26 cellular contexts compared by ENCODE assay signal in the genomic region with DNA sequence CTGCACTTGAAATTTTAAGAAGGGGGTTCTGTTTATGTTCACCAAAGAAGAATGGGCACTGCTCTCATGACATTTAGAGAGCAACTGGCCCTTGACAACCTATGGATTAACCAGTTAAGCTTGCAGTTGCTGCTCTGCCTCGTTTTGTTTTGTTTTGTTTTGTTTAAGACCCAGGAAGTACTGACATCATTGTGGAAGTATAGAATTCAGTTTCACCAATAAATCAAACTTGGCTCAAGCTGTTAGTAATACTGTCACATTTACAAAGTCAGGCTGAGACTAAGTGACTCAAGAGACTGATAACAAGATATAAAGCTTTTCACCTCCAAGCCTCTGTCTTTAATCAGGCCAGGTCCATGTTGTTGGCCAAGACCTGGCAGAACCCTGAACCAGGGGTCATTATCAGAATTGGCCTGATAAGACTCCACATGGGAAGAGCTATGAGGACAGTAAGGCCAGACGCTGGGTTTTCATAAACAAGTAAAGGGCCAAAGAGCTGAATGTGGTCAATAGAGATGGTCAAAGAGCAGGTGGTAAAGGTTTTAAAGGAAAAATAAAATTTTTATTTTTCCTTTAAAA.
DNase-seq lines count a peak whose midpoint lies in the region; ATAC-seq, FAIRE-seq and TF ChIP-seq lines count a peak whose summit lies in the region.
"Had no signal": no experiment of that assay in that cellular context is flagged by ENCODE, and none has a peak within 500 bp of the region (broad histone marks: within the 10 kb centered on the region; RNA-seq: fewer than 3 reads in every experiment).

No MANE protein-coding gene starts in this region.

- no peak overlapping the region for H3K23ac ChIP-seq in mesendoderm (ENCODE audit: low read length)

- no peaks in the 10 kb centered on the region for H3K79me1 ChIP-seq in mesendoderm (ENCODE audit: low read length)

- no peak for ATAC-seq in GM19328 (IDR thresholded peaks at IDR 0.05; ENCODE audit: unreplicated experiment)
- ATAC-seq: GM12878, HCT116, K562 had no signal

- H3K27ac ChIP-seq in HEK293 (ENCODE audit: extremely low read depth, low read depth, low read length) (no peak overlapping the region), mesendoderm (ENCODE audit: low read depth, low read length) (no peak overlapping the region)
- H3K27ac ChIP-seq: BLaER1 treated with 17β-estradiol and CSF1 and Interleukin-3, amounts not matched to agents 10 nM and 100 nM; SK-N-MC had no signal

- POLR2A ChIA-PET in HEK293 (lab: Yijun Ruan, JAX) = no interaction called here

- H3K4me3 ChIP-seq in HEK293 (ENCODE audit: low read depth, low read length) (no peak overlapping the region), epithelial cell of esophagus (ENCODE audit: low read length) (no peak overlapping the region), mesendoderm (ENCODE audit: low read length) (no peak overlapping the region)
- H3K4me3 ChIP-seq: BLaER1 treated with 17β-estradiol and CSF1 and Interleukin-3, amounts not matched to agents 10 nM and 100 nM; GM12878; K562; SK-N-MC had no signal

- no peak for FAIRE-seq in H54 (lab: Jason Lieb, UNC)
- FAIRE-seq: GM12878, K562 had no signal

- no peaks in the 10 kb centered on the region for H3K9me3 ChIP-seq in HEK293 (ENCODE audit: control insufficient read depth, insufficient read depth, low read depth, low read length)
- H3K9me3 ChIP-seq: BLaER1 treated with 17β-estradiol and CSF1 and Interleukin-3, amounts not matched to agents 10 nM and 100 nM; Caco-2 had no signal

- no peak overlapping the region for H3K18ac ChIP-seq in mesendoderm (ENCODE audit: low read length)

- TF ChIP-seq CTCF in HEK293 (tag by site-specific recombination; IDR thresholded peaks at IDR 0.05) = no peak
- no peak for TF ChIP-seq CTCF in epithelial cell of esophagus (IDR thresholded peaks at IDR 0.05; ENCODE audit: insufficient read depth, low read depth, low read length, missing control alignments)
- no peak for TF ChIP-seq CTCF in glutamatergic neuron (IDR thresholded peaks at IDR 0.05; ENCODE audit: partially characterized antibody, unreplicated experiment)

- no peak for TF ChIP-seq POLR2A in H54 (IDR thresholded peaks at IDR 0.05; ENCODE audit: low read depth, low read length)

- no peak overlapping the region for H2BK5ac ChIP-seq in mesendoderm (ENCODE audit: low read length)

- no CpG with 5 or more reads among the region's 2 CpGs for WGBS in mesendoderm (ENCODE audit: extremely low coverage, insufficient coverage, low lambda C conversion rate)

- H4K5ac ChIP-seq in mesendoderm (ENCODE audit: low read length) = no peak overlapping the region

- no peaks in the 10 kb centered on the region for H3K27me3 ChIP-seq in mesendoderm (ENCODE audit: insufficient read depth, low read length, poor library complexity)
- H3K27me3 ChIP-seq: BLaER1 treated with 17β-estradiol and CSF1 and Interleukin-3, amounts not matched to agents 10 nM and 100 nM had no signal

- no peak overlapping the region for H2BK15ac ChIP-seq in mesendoderm (replicated peaks; ENCODE audit: low read depth)

- H3K56ac ChIP-seq in mesendoderm (ENCODE audit: low read length) = no peak overlapping the region

- no peak overlapping the region for H3K4ac ChIP-seq in mesendoderm (ENCODE audit: low read depth, low read length)

- H3K79me2 ChIP-seq in mesendoderm (ENCODE audit: control insufficient read depth, insufficient read depth, low read length) = no peaks in the 10 kb centered on the region

- no peaks in the 10 kb centered on the region for H3K36me3 Mint-ChIP-seq in activated T-cell treated with anti-CD3 and anti-CD28 coated beads, Interleukin-2, amount 50 U/mL, for 24 hours (ENCODE audit: low read depth)
- H3K36me3 Mint-ChIP-seq in glutamatergic neuron (ENCODE audit: unreplicated experiment) = no peaks in the 10 kb centered on the region
- H3K36me3 Mint-ChIP-seq: CD4-positive, alpha-beta memory T cell had no signal

- H4K8ac ChIP-seq in mesendoderm (ENCODE audit: low read depth, low read length) = no peak overlapping the region

- no peaks in the 10 kb centered on the region for H3K9me3 Mint-ChIP-seq in activated T-cell treated with anti-CD3 and anti-CD28 coated beads, Interleukin-2, amount 50 U/mL, for 24 hours
- peaks cover 2% of the 10 kb centered on the region for H3K9me3 Mint-ChIP-seq in glutamatergic neuron (ENCODE audit: unreplicated experiment)

- no peak overlapping the region for H2AK5ac ChIP-seq in mesendoderm (ENCODE audit: low read length)

- no peaks in the 10 kb centered on the region for H3K4me1 ChIP-seq in HEK293 (ENCODE audit: control insufficient read depth, insufficient read depth, low read length)
- H3K4me1 ChIP-seq in mesendoderm (ENCODE audit: control insufficient read depth, low read depth, low read length) = no peaks in the 10 kb centered on the region
- H3K4me1 ChIP-seq: BLaER1 treated with 17β-estradiol and CSF1 and Interleukin-3, amounts not matched to agents 10 nM and 100 nM; Caco-2 had no signal

- H3K4me2 ChIP-seq in mesendoderm (ENCODE audit: low read length) = no peak overlapping the region
- H3K4me2 ChIP-seq: BLaER1 treated with 17β-estradiol and CSF1 and Interleukin-3, amounts not matched to agents 10 nM and 100 nM had no signal

- no peaks in the 10 kb centered on the region for H3K27me3 Mint-ChIP-seq in activated T-cell treated with anti-CD3 and anti-CD28 coated beads, Interleukin-2, amount 50 U/mL, for 24 hours
- H3K27me3 Mint-ChIP-seq in glutamatergic neuron (ENCODE audit: unreplicated experiment) = no peaks in the 10 kb centered on the region
- H3K27me3 Mint-ChIP-seq: CD4-positive, alpha-beta memory T cell had no signal

- H3K4me3 Mint-ChIP-seq in activated T-cell treated with anti-CD3 and anti-CD28 coated beads, Interleukin-2, amount 50 U/mL, for 24 hours = no peak overlapping the region
- H3K4me3 Mint-ChIP-seq in glutamatergic neuron (ENCODE audit: unreplicated experiment) = no peak overlapping the region
- H3K4me3 Mint-ChIP-seq: CD4-positive, alpha-beta memory T cell had no signal

- CTCF ChIA-PET in HEK293 (lab: Yijun Ruan, JAX) = interaction anchor here (0.6 to 0.8 kb wide), 3 partner anchors 33 to 332 kb away, joined by 3 read pairs; no protein-coding TSS in a partner anchor

- no peak overlapping the region for H2BK120ac ChIP-seq in mesendoderm (ENCODE audit: low read depth, low read length)

- H3K27ac Mint-ChIP-seq in activated T-cell treated with anti-CD3 and anti-CD28 coated beads, Interleukin-2, amount 50 U/mL, for 24 hours = no peak overlapping the region
- H3K27ac Mint-ChIP-seq in glutamatergic neuron (ENCODE audit: unreplicated experiment) = no peak overlapping the region
- H3K27ac Mint-ChIP-seq: CD4-positive, alpha-beta memory T cell had no signal

- peak; percentile 44 for DNase-seq in LHCN-M2 (ENCODE audit: low read depth)
- peak; percentile 11 for DNase-seq in epithelial cell of esophagus (ENCODE audit: low read depth)
- peak; percentile 54 for DNase-seq in mesendoderm
- DNase-seq in activated T-cell treated with anti-CD3 and anti-CD28 coated beads, Interleukin-2, amount 50 U/mL, for 24 hours = no peak
- DNase-seq in H54 (ENCODE audit: insufficient read length, low spot score) = no peak
- no peak for DNase-seq in glutamatergic neuron
- DNase-seq: Caco-2; CD4-positive, alpha-beta memory T cell; DMS 273 treated with DMSO at 0.1 percent for 48 hours; DMS79 treated with DMSO at 0.1 percent for 48 hours; GOT3; NCI-H1092 treated with DMSO at 0.1 percent for 48 hours; NCI-H1436 treated with DMSO at 0.1 percent for 48 hours; NCI-H1930; NCI-H2171; NCI-H345; NCI-H774; SHP77; SW 1271 had no signal

- H3K4me1 Mint-ChIP-seq in activated T-cell treated with anti-CD3 and anti-CD28 coated beads, Interleukin-2, amount 50 U/mL, for 24 hours (ENCODE audit: low read depth) = no peaks in the 10 kb centered on the region
- peaks cover 2% of the 10 kb centered on the region for H3K4me1 Mint-ChIP-seq in glutamatergic neuron (ENCODE audit: low read depth, unreplicated experiment)

- H3K9ac ChIP-seq in mesendoderm (ENCODE audit: low read length) = no peak overlapping the region
- H3K9ac ChIP-seq: BLaER1 treated with 17β-estradiol and CSF1 and Interleukin-3, amounts not matched to agents 10 nM and 100 nM had no signal

- H3K36me3 ChIP-seq in HEK293 (ENCODE audit: control insufficient read depth in 2 of 2, insufficient read depth in 1 of 2, low read length in 2 of 2) = no peaks in the 10 kb centered on the region
- H3K36me3 ChIP-seq in mesendoderm (ENCODE audit: control insufficient read depth, insufficient read depth, low read length) = no peaks in the 10 kb centered on the region
- H3K36me3 ChIP-seq: BLaER1 treated with 17β-estradiol and CSF1 and Interleukin-3, amounts not matched to agents 10 nM and 100 nM had no signal

TF ChIP-seq in HEK293, 187 proteins besides CTCF, POLR2A, EP300 and RAD21 (continues in another document):
- TF ChIP-seq ZNF777 (tag by site-specific recombination; IDR thresholded peaks at IDR 0.05; ENCODE audit: borderline replicate concordance) (no peak), ZFHX2 (tag by site-specific recombination; conservative IDR thresholded peaks at IDR 0.05) (no peak), ZNF184 (tag by site-specific recombination; IDR thresholded peaks at IDR 0.05) (no peak), ZNF48 (tag by site-specific recombination; IDR thresholded peaks at IDR 0.05) (no peak), GFI1B (tag by site-specific recombination; IDR thresholded peaks at IDR 0.05) (no peak), ZIC2 (tag by site-specific recombination; IDR thresholded peaks at IDR 0.05) (no peak), ZNF138 (tag by site-specific recombination; IDR thresholded peaks at IDR 0.05; ENCODE audit: borderline replicate concordance) (no peak), KLF1 (tag by site-specific recombination; IDR thresholded peaks at IDR 0.05) (no peak), OSR2 (tag by site-specific recombination; IDR thresholded peaks at IDR 0.05) (peak; percentile 54), ZNF571 (tag by site-specific recombination; IDR thresholded peaks at IDR 0.05) (no peak), ZNF530 (tag by site-specific recombination; IDR thresholded peaks at IDR 0.05; ENCODE audit: low read depth) (no peak), ZNF366 (tag by site-specific recombination; conservative IDR thresholded peaks at IDR 0.05) (0 out of 2 replicates have a peak, but pooled peaks have one; percentile 36)
- TF ChIP-seq, protein P1, sequence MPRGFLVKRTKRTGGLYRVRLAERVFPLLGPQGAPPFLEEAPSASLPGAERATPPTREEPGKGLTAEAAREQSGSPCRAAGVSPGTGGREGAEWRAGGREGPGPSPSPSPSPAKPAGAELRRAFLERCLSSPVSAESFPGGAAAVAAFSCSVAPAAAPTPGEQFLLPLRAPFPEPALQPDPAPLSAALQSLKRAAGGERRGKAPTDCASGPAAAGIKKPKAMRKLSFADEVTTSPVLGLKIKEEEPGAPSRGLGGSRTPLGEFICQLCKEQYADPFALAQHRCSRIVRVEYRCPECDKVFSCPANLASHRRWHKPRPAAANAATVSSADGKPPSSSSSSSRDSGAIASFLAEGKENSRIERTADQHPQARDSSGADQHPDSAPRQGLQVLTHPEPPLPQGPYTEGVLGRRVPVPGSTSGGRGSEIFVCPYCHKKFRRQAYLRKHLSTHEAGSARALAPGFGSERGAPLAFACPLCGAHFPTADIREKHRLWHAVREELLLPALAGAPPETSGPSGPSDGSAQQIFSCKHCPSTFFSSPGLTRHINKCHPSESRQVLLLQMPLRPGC (tag by site-specific recombination; IDR thresholded peaks at IDR 0.05) = no peak

Comparison
In these comparisons a context has a peak if more than half of its experiments do, and no peak if none do; other contexts are left out.
1. DNase-seq: peak in LHCN-M2 (single experiment), epithelial cell of esophagus (single experiment) and mesendoderm (single experiment); none in activated T-cell treated with anti-CD3 and anti-CD28 coated beads, Interleukin-2, amount 50 U/mL, for 24 hours (single experiment), H54 (single experiment) and glutamatergic neuron (single experiment).